In the genomic region with DNA sequence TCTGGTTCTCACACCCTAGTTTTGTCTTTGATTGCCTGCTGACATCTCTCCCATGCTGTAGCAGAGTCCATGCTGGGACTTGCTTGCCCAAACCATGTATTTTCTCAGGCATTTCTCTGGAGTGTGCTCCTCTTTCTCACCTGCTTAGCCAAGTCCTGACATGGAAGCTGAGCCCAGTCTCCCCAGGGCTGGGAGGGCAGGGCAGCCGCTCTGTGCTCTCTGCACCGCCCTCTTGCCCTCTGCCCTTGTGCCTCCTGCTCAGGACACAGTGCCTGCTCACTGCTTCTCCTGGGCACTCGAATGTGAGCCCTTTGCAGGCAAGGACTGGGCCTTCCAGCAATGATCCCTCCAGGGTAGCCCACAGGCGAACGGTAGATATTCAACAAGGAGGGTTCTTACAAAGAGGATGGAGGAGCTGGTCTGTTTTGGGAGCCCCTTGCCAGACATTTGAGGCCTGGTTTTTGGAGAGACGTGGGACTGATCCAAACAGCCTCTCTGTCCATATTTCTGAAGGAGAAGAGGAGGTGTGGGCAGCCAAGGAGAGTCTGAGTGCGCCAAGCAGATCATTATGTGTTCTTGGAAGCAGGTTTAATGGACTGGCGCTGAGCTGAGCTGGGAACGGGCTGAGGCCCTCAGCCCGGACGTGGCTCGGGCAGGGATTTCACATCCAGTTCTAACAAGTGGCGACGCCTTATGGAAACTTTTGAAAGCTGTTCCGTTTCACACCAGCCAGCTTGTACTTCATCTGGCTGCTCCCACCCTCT, we compare ENCODE assay signal across 16 cellular contexts. TPM values are rescaled to one million over a fixed set of nuclear protein-coding genes. Genes with fewer than 3 reads are reported as not detected.
A peak's percentile ranks its signal among the peaks of the same experiment; 100 is the strongest.
DNase-seq lines count a peak whose midpoint lies in the region; ATAC-seq, FAIRE-seq and TF ChIP-seq lines count a peak whose summit lies in the region.
"Had no signal": no experiment of that assay in that cellular context is flagged by ENCODE, and none has a peak within 500 bp of the region (broad histone marks: within the 10 kb centered on the region; RNA-seq: fewer than 3 reads in every experiment).

No MANE protein-coding gene starts in this region.

- H3K56ac ChIP-seq in H1 (replicated peaks; ENCODE audit: insufficient read length, low read depth, low read length) = no peak overlapping the region

- H2AFZ ChIP-seq in H1 (ENCODE audit: low read length) (0 out of 2 replicates have a peak overlapping the region, but pooled peaks have one; percentile 33), neuronal stem cell (ENCODE audit: low read length) (no peak overlapping the region)

- H3K4me1 ChIP-seq in H1 (replicated peaks in 1 of 4; ENCODE audit: control insufficient read depth in 3 of 4, insufficient read depth in 4 of 4, low read length in 3 of 4) (no peaks in the 10 kb centered on the region), right atrium auricular region (peaks cover 0 to 22% of the 10 kb centered on the region in 2 donors), neuronal stem cell (ENCODE audit: control insufficient read depth in 2 of 2, insufficient read depth in 1 of 2, low read depth in 1 of 2, low read length in 2 of 2) (no peaks in the 10 kb centered on the region), uterus (peaks cover 11 to 26% of the 10 kb centered on the region in 2 donors)
- H3K4me1 ChIP-seq: pancreas had no signal

- H3K27me3 ChIP-seq in H1 (replicated peaks in 1 of 4; ENCODE audit: control insufficient read depth in 3 of 4, extremely low read depth in 1 of 4, insufficient read depth in 3 of 4, low read length in 3 of 4) (no peaks in the 10 kb centered on the region), right atrium auricular region (no peaks in the 10 kb centered on the region), neuronal stem cell (ENCODE audit: control insufficient read depth in 3 of 3, insufficient read depth in 3 of 3, low read depth in 1 of 3, low read length in 3 of 3) (no peaks in the 10 kb centered on the region), uterus (no peaks in the 10 kb centered on the region)
- H3K27me3 ChIP-seq: pancreas had no signal

- H3K9ac ChIP-seq in H1 (replicated peaks in 1 of 4; ENCODE audit: extremely low read depth in 1 of 4, low read depth in 3 of 4, low read length in 3 of 4) = no peak overlapping the region
- H3K9ac ChIP-seq in neuronal stem cell (ENCODE audit: low read depth, low read length, poor library complexity) = no peak overlapping the region

- TF ChIP-seq RAD21 in H1 (IDR thresholded peaks at IDR 0.05 in 1 of 2, conservative IDR thresholded peaks at IDR 0.05 in 1 of 2; ENCODE audit: low read depth in 2 of 2, low read length in 2 of 2) = no peak

- no peak overlapping the region for H3K27ac ChIP-seq in H1 (ENCODE audit: low read depth, low read length)
- peak overlapping the region; percentile 49 to 55 for H3K27ac ChIP-seq in right atrium auricular region
- no peak overlapping the region for H3K27ac ChIP-seq in neuronal stem cell (replicated peaks; ENCODE audit: low read length)
- H3K27ac ChIP-seq in uterus = peak overlapping the region; percentile 80 to 83
- H3K27ac ChIP-seq: pancreas had no signal

- H3K9me3 ChIP-seq in H1 (ENCODE audit: insufficient read depth in 2 of 2, low read depth in 1 of 2, low read length in 1 of 2) (no peaks in the 10 kb centered on the region), right atrium auricular region (no peaks in the 10 kb centered on the region), neuronal stem cell (replicated peaks in 1 of 2; ENCODE audit: control insufficient read depth in 2 of 2, insufficient read depth in 1 of 2, low read depth in 1 of 2, low read length in 2 of 2) (no peaks in the 10 kb centered on the region), uterus (no peaks in the 10 kb centered on the region)
- H3K9me3 ChIP-seq: pancreas had no signal

- H2BK5ac ChIP-seq in H1 (ENCODE audit: low read depth, low read length) = no peak overlapping the region
- H2BK5ac ChIP-seq in neuronal stem cell (ENCODE audit: low read length) = no peak overlapping the region

- H2AK5ac ChIP-seq in H1 (ENCODE audit: low read depth, low read length) = no peak overlapping the region
- H2AK5ac ChIP-seq in neuronal stem cell (ENCODE audit: low read depth, low read length) = no peak overlapping the region

- H3K23ac ChIP-seq in H1 (ENCODE audit: insufficient read length) (no peak overlapping the region), neuronal stem cell (ENCODE audit: low read depth, low read length, poor library complexity) (no peak overlapping the region)

- H2BK120ac ChIP-seq in H1 (replicated peaks; ENCODE audit: low read depth, low read length) (no peak overlapping the region), neuronal stem cell (ENCODE audit: low read depth, low read length) (no peak overlapping the region)

- H3K4me2 ChIP-seq in H1 (ENCODE audit: insufficient read depth in 1 of 2, low read depth in 2 of 2, low read length in 2 of 2) = no peak overlapping the region
- no peak overlapping the region for H3K4me2 ChIP-seq in neuronal stem cell (ENCODE audit: insufficient read depth, low read length, poor library complexity, severe bottlenecking)

- no peak for DNase-seq in H1 (ENCODE audit: low read depth in 1 of 2, low spot score in 2 of 2)
- DNase-seq in right atrium auricular region (ENCODE audit: low spot score) = peak; percentile 82
- no peak for DNase-seq in neuronal stem cell (ENCODE audit: low spot score)
- peak; percentile 77 to 81 for DNase-seq in uterus
- no peak for DNase-seq in NCI-H1694 (lab: John Stamatoyannopoulos, UW)
- DNase-seq in cerebellar cortex (ENCODE audit: low spot score) = no peak
- DNase-seq: activated CD4-positive, alpha-beta T cell treated with anti-CD3 and anti-CD28 coated beads, Interleukin-2, amount 50 U/mL, for 48 hours; CD4-positive, alpha-beta T cell; NCI-H1092 treated with DMSO at 0.1 percent for 48 hours; NCI-H748 treated with DMSO at 0.1 percent for 48 hours; pancreas; stimulated activated CD4-positive, alpha-beta T cell treated with anti-CD3 and anti-CD28 coated beads, Interleukin-2, amount 100 ng/mL, for 24 hours; T1000 had no signal

- 0 out of 4 replicates have a peak, but pooled peaks of 1 of the 3 experiments have one; percentile 2 for TF ChIP-seq CTCF in H1 (IDR thresholded peaks at IDR 0.05; ENCODE audit: control extremely low read depth in 1 of 3, insufficient read depth in 1 of 3, low read depth in 1 of 3, low read length in 3 of 3)
- TF ChIP-seq CTCF in right atrium auricular region (IDR thresholded peaks at IDR 0.05) = peak in 1 of 2 donors; percentile 10
- peak; percentile 17 to 41 (median 36) for TF ChIP-seq CTCF in uterus (IDR thresholded peaks at IDR 0.05)

- H3K4ac ChIP-seq in H1 (replicated peaks; ENCODE audit: insufficient read length, low read depth, low read length) (no peak overlapping the region), neuronal stem cell (ENCODE audit: low read length) (no peak overlapping the region)

- no peak overlapping the region for H3K18ac ChIP-seq in H1 (ENCODE audit: extremely low read depth, low read length)
- peak overlapping the region; percentile 23 for H3K18ac ChIP-seq in neuronal stem cell (ENCODE audit: low read length)

- H2BK12ac ChIP-seq in H1 (ENCODE audit: low read depth, low read length) (peak overlapping the region; percentile 39; the same call in 1 of the 2 replicates), neuronal stem cell (ENCODE audit: low read length) (no peak overlapping the region)

- CTCF ChIA-PET in H1 (lab: Charles Lee; ENCODE audit: partially characterized antibody) = interaction anchor here (1.0 to 3.8 kb wide), 6 partner anchors 9 to 43 kb away, joined by 3 to 83 read pairs (median 18); no protein-coding TSS in a partner anchor

- no peak for TF ChIP-seq EP300 in H1 (IDR thresholded peaks at IDR 0.05; ENCODE audit: borderline replicate concordance in 1 of 2, low read depth in 2 of 2, low read length in 2 of 2)

- no peak overlapping the region for H4K5ac ChIP-seq in H1 (ENCODE audit: insufficient read length, low read depth, low read length)

- no peaks in the 10 kb centered on the region for H3K79me2 ChIP-seq in H1 (ENCODE audit: control insufficient read depth in 1 of 2, insufficient read depth in 2 of 2, low read length in 2 of 2)

- H2BK20ac ChIP-seq in H1 (ENCODE audit: low read length) = no peak overlapping the region

- no peak for FAIRE-seq in H1 (lab: Jason Lieb, UNC)
- FAIRE-seq: pancreas had no signal

- H3K14ac ChIP-seq in H1 (ENCODE audit: insufficient read length) = no peak overlapping the region
- H3K14ac ChIP-seq in neuronal stem cell (ENCODE audit: low read length) = no peak overlapping the region

- WGBS in H1 (ENCODE audit: extremely low coverage in 1 of 2, insufficient coverage in 1 of 2, insufficient read length in 1 of 2, insufficient replicate concordance in 2 of 2, low coverage in 1 of 2, low lambda C conversion rate in 2 of 2, missing lambda C conversion rate in 1 of 2), 2 experiments = 84% methylated on average over 15 of the region's 15 CpGs; no CpG with 5 or more reads in 1 of the 2 experiments
- no CpG with 5 or more reads among the region's 15 CpGs for WGBS in neuronal stem cell (ENCODE audit: extremely low coverage in 2 of 2, insufficient read length in 2 of 2, insufficient replicate concordance in 1 of 2), 2 donors

- no peaks in the 10 kb centered on the region for H3K36me3 ChIP-seq in H1 (ENCODE audit: control insufficient read depth in 2 of 4, insufficient read depth in 4 of 4, low read length in 3 of 4)
- H3K36me3 ChIP-seq in right atrium auricular region = no peaks in the 10 kb centered on the region
- H3K36me3 ChIP-seq in neuronal stem cell (replicated peaks in 1 of 2; ENCODE audit: control insufficient read depth in 2 of 2, insufficient read depth in 2 of 2, low read length in 2 of 2) = no peaks in the 10 kb centered on the region
- no peaks in the 10 kb centered on the region for H3K36me3 ChIP-seq in uterus
- H3K36me3 ChIP-seq: pancreas had no signal

- intact Hi-C loops in uterus (cut with DNase I; ENCODE audit: low total_unique reads) = no loop called here

- no peak for ATAC-seq in HG02884 (IDR thresholded peaks at IDR 0.05; ENCODE audit: unreplicated experiment)
- ATAC-seq: stimulated activated effector memory CD8-positive, alpha-beta T cell treated with anti-CD3 and anti-CD28 coated beads, Interleukin-12 subunit alpha, Interleukin-12 subunit beta, amount 100 ng/mL, for 72 hours had no signal

- H3K23me2 ChIP-seq in H1 (ENCODE audit: low read depth, low read length) = no peaks in the 10 kb centered on the region; the same call in 1 of the 2 replicates

- POLR2A ChIA-PET in H1 (lab: Charles Lee; ENCODE audit: partially characterized antibody) = interaction anchor here (1.0 to 1.2 kb wide), 2 partner anchors 9 to 18 kb away, joined by 3 read pairs; no protein-coding TSS in a partner anchor

- H3K79me1 ChIP-seq in H1 (ENCODE audit: low read depth, low read length) = no peaks in the 10 kb centered on the region
- H3K79me1 ChIP-seq in neuronal stem cell (ENCODE audit: low read depth, low read length) = no peaks in the 10 kb centered on the region

- H2BK15ac ChIP-seq in H1 (ENCODE audit: low read length) (0 out of 2 replicates have a peak overlapping the region, but pooled peaks have one; percentile 72), neuronal stem cell (ENCODE audit: low read length) (no peak overlapping the region)

- H4K20me1 ChIP-seq in H1 (replicated peaks in 1 of 2; ENCODE audit: control insufficient read depth in 1 of 2, insufficient read depth in 2 of 2, low read length in 2 of 2) = no peaks in the 10 kb centered on the region

- H4K91ac ChIP-seq in H1 (replicated peaks; ENCODE audit: insufficient read length, low read length) = no peak overlapping the region
- H4K91ac ChIP-seq in neuronal stem cell (ENCODE audit: low read depth, low read length, poor library complexity) = no peak overlapping the region

- no peak overlapping the region for H4K8ac ChIP-seq in H1 (ENCODE audit: extremely low read depth, insufficient read depth, low read length)
- H4K8ac ChIP-seq in neuronal stem cell (ENCODE audit: low read depth, low read length) = no peak overlapping the region

- H3K4me3 ChIP-seq in H1 (ENCODE audit: extremely low read depth in 1 of 4, insufficient read depth in 2 of 4, low read depth in 3 of 4, low read length in 4 of 4) = no peak overlapping the region
- no peak overlapping the region for H3K4me3 ChIP-seq in right atrium auricular region
- no peak overlapping the region for H3K4me3 ChIP-seq in neuronal stem cell (ENCODE audit: low read length in 2 of 2)
- H3K4me3 ChIP-seq in uterus = no peak overlapping the region
- H3K4me3 ChIP-seq: pancreas had no signal

- TF ChIP-seq POLR2A in H1 (IDR thresholded peaks at IDR 0.05; ENCODE audit: control extremely low read depth in 1 of 2, low read depth in 2 of 2, low read length in 2 of 2) (no peak), uterus (IDR thresholded peaks at IDR 0.05) (no peak)

RNA-seq across cellular contexts. Expression of a gene that starts 4.0 kb away (rescaled TPM):
- 0.06 TPM in 1 of 2 replicates, not detected in the other for total RNA-seq in H1 (2021; fragmentation: NEBNext Ultra II Directional; extraction: Animal tissue kit (Norgen Biotek cat#: 25700))
- 0.06 TPM in 2 replicates for polyA plus RNA-seq in H1 (2011; rRNA removed)
- 0.05 TPM for polyA plus RNA-seq in H1 (2011; cell fraction: cytosol; rRNA removed)
- 0.04 TPM for polyA plus RNA-seq in H1 (2011; cell fraction: nucleus; rRNA removed)
- 0.05 TPM in 1 of 4 replicates, not detected in the others for polyA plus RNA-seq in H1 (2012, experiment 1 of 2)
- not detected for polyA plus RNA-seq in H1 (2012, experiment 2 of 2)
- 0.06 TPM for polyA plus RNA-seq in H1 (2013, experiment 1 of 2)
- 0.09 TPM for polyA plus RNA-seq in H1 (2013, experiment 2 of 2)
- 0.12 and 0.28 TPM in 2 replicates for polyA minus RNA-seq in H1 (2011; rRNA and poly(A)+ RNA removed)
- polyA minus RNA-seq in H1 (2011; cell fraction: cytosol; rRNA and poly(A)+ RNA removed) = not detected
- polyA minus RNA-seq in H1 (2011; cell fraction: nucleus; rRNA and poly(A)+ RNA removed) = not detected
- under 1 TPM in 1 of 2 donors, not detected in 1; 0.12 TPM for total RNA-seq in right atrium auricular region
- polyA plus RNA-seq in neuronal stem cell (2013, experiment 1 of 2) = 0.04 TPM
- 0.03 TPM for polyA plus RNA-seq in neuronal stem cell (2013, experiment 2 of 2)
- total RNA-seq in uterus = not detected
- total RNA-seq: CD4-positive, alpha-beta T cell; lung microvascular endothelial cell had no signal

Comparison
In these comparisons a context has a peak if more than half of its experiments do, and no peak if none do; other contexts are left out.
1. DNase-seq: peak in right atrium auricular region (single experiment) and uterus (2 of 2); none in H1 (0 of 2), neuronal stem cell (single experiment), NCI-H1694 (single experiment) and cerebellar cortex (single experiment).
2. H3K27ac ChIP-seq: peak in right atrium auricular region (2 of 2) and uterus (2 of 2); none in H1 (single experiment) and neuronal stem cell (single experiment).